In genomic region chr16:48385272-48385953, GRCh38 we compare ENCODE assay signal across 8 cellular contexts. TPM values are rescaled to one million over a fixed set of nuclear protein-coding genes. Genes with fewer than 3 reads are reported as not detected.
DNase-seq lines count a peak whose midpoint lies in the region; ATAC-seq and TF ChIP-seq lines count a peak whose summit lies in the region.

TSS of gene SIAH1 (minus strand) at chr16:48385413. CDS start at chr16:48362428, 22,985 bp downstream.

- 0 to 1% (median 0%) methylated on average over 6 to 94 of the region's 96 CpGs for WGBS in stomach, 5 donors

- H3K36me3 Mint-ChIP-seq in neural crest cell (ENCODE audit: low read depth) = peaks cover 6% of the 10 kb centered on the region

- intact Hi-C loops in stomach (cut with DNase I; ENCODE audit: low total_unique reads) = no loop called here

- H3K4me3 ChIP-seq in fibroblast of villous mesenchyme (ENCODE audit: low read depth, low read length) = peak within 1 kb of the TSS; percentile 72
- peak within 1 kb of the TSS; percentile 89 to 93 (median 91) for H3K4me3 ChIP-seq in stomach

- peak; percentile 72 for ATAC-seq in GM21447 (IDR thresholded peaks at IDR 0.05; ENCODE audit: unreplicated experiment)

- no peaks in the 10 kb centered on the region for H3K36me3 ChIP-seq in stomach

- no peaks in the 10 kb centered on the region for H3K27me3 Mint-ChIP-seq in neural crest cell (ENCODE audit: low read depth)

- no peaks in the 10 kb centered on the region for H3K27me3 ChIP-seq in stomach

- H3K4me1 ChIP-seq in stomach = peaks cover 15 to 43% (median 30%) of the 10 kb centered on the region in 4 donors

- TF ChIP-seq CTCF in fibroblast of villous mesenchyme (IDR thresholded peaks at IDR 0.05; ENCODE audit: insufficient read depth, low read depth, low read length) = no peak
- TF ChIP-seq CTCF in neural crest cell (conservative IDR thresholded peaks at IDR 0.05) = no peak
- no peak for TF ChIP-seq CTCF in stomach (IDR thresholded peaks at IDR 0.05)

- H3K4me3 Mint-ChIP-seq in neural crest cell = peak within 1 kb of the TSS; percentile 96

- peak; percentile 65 for DNase-seq in DMS114 treated with DMSO at 0.1 percent for 48 hours (lab: John Stamatoyannopoulos, UW; ENCODE audit: unreplicated experiment)
- peak; percentile 79 for DNase-seq in HuH-7 (ENCODE audit: low spot score)
- DNase-seq in activated effector memory CD4-positive, alpha-beta T cell treated with Interleukin-2 at 50 U/mL for 16 hours = peak; percentile 83
- peak; percentile 80 for DNase-seq in fibroblast of villous mesenchyme (ENCODE audit: low read depth)
- peak; percentile 86 for DNase-seq in neural crest cell (ENCODE audit: low read depth, low spot score)
- DNase-seq in stomach = peak; percentile 90

- H3K9me3 Mint-ChIP-seq in neural crest cell = no peaks in the 10 kb centered on the region

- H3K9me3 ChIP-seq in stomach = no peaks in the 10 kb centered on the region

- TF ChIP-seq POLR2A in Raji (IDR thresholded peaks at IDR 0.05; ENCODE audit: insufficient read depth, low read depth, low read length) = peak; percentile 94
- TF ChIP-seq POLR2A in stomach (IDR thresholded peaks at IDR 0.05) = peak in 1 of 4 donors; percentile 13

- H3K27ac Mint-ChIP-seq in neural crest cell (ENCODE audit: unreplicated experiment) = peak within 1 kb of the TSS; percentile 99

- H3K4me1 Mint-ChIP-seq in neural crest cell = peaks cover 25% of the 10 kb centered on the region

- peak within 1 kb of the TSS; percentile 96 to 100 (median 99) for H3K27ac ChIP-seq in stomach

- no peak for TF ChIP-seq EP300 in stomach (IDR thresholded peaks at IDR 0.05)

RNA-seq across cellular contexts. Expression of gene SIAH1, which starts in this region (rescaled TPM):
- total RNA-seq in fibroblast of villous mesenchyme (28.9 and 39.3 TPM in 2 replicates), neural crest cell (31.1 and 33.2 TPM in 2 replicates), stomach (10 to 100 TPM; 12.5 to 77.7 (median 33.3) TPM)
- 10 to 100 TPM; 10.9 to 19.4 (median 11.4) TPM for polyA plus RNA-seq in stomach

Comparison
In these comparisons a context has a peak if more than half of its experiments do, and no peak if none do; other contexts are left out.
1. Peak in every context shown above with its lines: DNase-seq, ATAC-seq, H3K4me3 ChIP-seq and H3K27ac ChIP-seq.